Comparison of ENCODE assay signal across 18 cellular contexts in genomic region chr9:18256574-18256973, GRCh38.
DNase-seq lines count a peak whose midpoint lies in the region; ATAC-seq and TF ChIP-seq lines count a peak whose summit lies in the region.
"Had no signal": no experiment of that assay in that cellular context is flagged by ENCODE, and none has a peak within 500 bp of the region (broad histone marks: within the 10 kb centered on the region; RNA-seq: fewer than 3 reads in every experiment).

No MANE protein-coding gene starts in this region.

- peak; percentile 51 for ATAC-seq in foreskin keratinocyte
- ATAC-seq in gastrocnemius medialis = no peak
- ATAC-seq in HG03025 (IDR thresholded peaks at IDR 0.05; ENCODE audit: low FRiP score, unreplicated experiment) = no peak
- no peak for ATAC-seq in stimulated activated effector memory CD8-positive, alpha-beta T cell treated with anti-CD3 and anti-CD28 coated beads, Interleukin-12 subunit alpha, Interleukin-12 subunit beta, amount 100 ng/mL, for 72 hours
- no peak for ATAC-seq in HG02623 (IDR thresholded peaks at IDR 0.05; ENCODE audit: unreplicated experiment)
- ATAC-seq: activated CD8-positive, alpha-beta memory T cell treated with anti-CD3 and anti-CD28 coated beads, Interleukin-2, amount 10 ng/mL, durations not matched to agents 7 days and 5 days; GM12878 had no signal

- H3K4me3 ChIP-seq in gastrocnemius medialis = no peak overlapping the region
- H3K4me3 ChIP-seq: breast epithelium, GM12878, PC-9 had no signal

- H3K4me3 Mint-ChIP-seq in stimulated activated effector memory CD8-positive, alpha-beta T cell treated with anti-CD3 and anti-CD28 coated beads, Interleukin-12 subunit alpha, Interleukin-12 subunit beta, amount 100 ng/mL, for 72 hours = no peak overlapping the region
- H3K4me3 Mint-ChIP-seq: activated CD8-positive, alpha-beta memory T cell treated with anti-CD3 and anti-CD28 coated beads, Interleukin-2, amount 10 ng/mL, durations not matched to agents 7 days and 5 days had no signal

- H3K9me3 ChIP-seq in gastrocnemius medialis = no peaks in the 10 kb centered on the region
- H3K9me3 ChIP-seq: breast epithelium had no signal

- H3K27ac Mint-ChIP-seq in stimulated activated effector memory CD8-positive, alpha-beta T cell treated with anti-CD3 and anti-CD28 coated beads, Interleukin-12 subunit alpha, Interleukin-12 subunit beta, amount 100 ng/mL, for 72 hours = no peak overlapping the region
- H3K27ac Mint-ChIP-seq: activated CD8-positive, alpha-beta memory T cell treated with anti-CD3 and anti-CD28 coated beads, Interleukin-2, amount 10 ng/mL, durations not matched to agents 7 days and 5 days; progenitor cell of endocrine pancreas had no signal

- no peaks in the 10 kb centered on the region for H3K36me3 ChIP-seq in gastrocnemius medialis
- H3K36me3 ChIP-seq: breast epithelium had no signal

- no peaks in the 10 kb centered on the region for H3K36me3 Mint-ChIP-seq in stimulated activated effector memory CD8-positive, alpha-beta T cell treated with anti-CD3 and anti-CD28 coated beads, Interleukin-12 subunit alpha, Interleukin-12 subunit beta, amount 100 ng/mL, for 72 hours
- H3K36me3 Mint-ChIP-seq: activated CD8-positive, alpha-beta memory T cell treated with anti-CD3 and anti-CD28 coated beads, Interleukin-2, amount 10 ng/mL, durations not matched to agents 7 days and 5 days had no signal

- H3K4me1 ChIP-seq in foreskin keratinocyte (no peaks in the 10 kb centered on the region), gastrocnemius medialis (no peaks in the 10 kb centered on the region)
- H3K4me1 ChIP-seq: breast epithelium had no signal

- no peak for TF ChIP-seq POLR2A in gastrocnemius medialis (IDR thresholded peaks at IDR 0.05)

- H3K4me1 Mint-ChIP-seq in stimulated activated effector memory CD8-positive, alpha-beta T cell treated with anti-CD3 and anti-CD28 coated beads, Interleukin-12 subunit alpha, Interleukin-12 subunit beta, amount 100 ng/mL, for 72 hours = peaks cover 6% of the 10 kb centered on the region
- H3K4me1 Mint-ChIP-seq: activated CD8-positive, alpha-beta memory T cell treated with anti-CD3 and anti-CD28 coated beads, Interleukin-2, amount 10 ng/mL, durations not matched to agents 7 days and 5 days had no signal

- H3K27ac ChIP-seq in foreskin keratinocyte = no peak overlapping the region
- no peak overlapping the region for H3K27ac ChIP-seq in gastrocnemius medialis
- H3K27ac ChIP-seq: breast epithelium, PC-9 had no signal

- DNase-seq in AG08395 (ENCODE audit: low spot score) (peak; percentile 60), GM03348 (ENCODE audit: low spot score) (peak; percentile 16), NCI-H748 treated with DMSO at 0.1 percent for 48 hours (lab: John Stamatoyannopoulos, UW) (peak; percentile 73), foreskin keratinocyte (no peak), gastrocnemius medialis (no peak)
- no peak for DNase-seq in stimulated activated effector memory CD8-positive, alpha-beta T cell treated with anti-CD3 and anti-CD28 coated beads, Interleukin-12 subunit alpha, Interleukin-12 subunit beta, amount 100 ng/mL, for 72 hours (ENCODE audit: low spot score in 2 of 2)
- DNase-seq: activated CD8-positive, alpha-beta memory T cell treated with anti-CD3 and anti-CD28 coated beads, Interleukin-2, amount 10 ng/mL, durations not matched to agents 7 days and 5 days; DMS79; MM.1S; PC-9; stimulated activated CD4-positive, alpha-beta T cell treated with anti-CD3 and anti-CD28 coated beads, Interleukin-15, amount 100 ng/mL, for 24 hours; substantia nigra; SW 1271 had no signal

- H3K27me3 ChIP-seq in foreskin keratinocyte (no peaks in the 10 kb centered on the region), gastrocnemius medialis (no peaks in the 10 kb centered on the region)
- H3K27me3 ChIP-seq: breast epithelium had no signal

- TF ChIP-seq CTCF in foreskin keratinocyte (conservative IDR thresholded peaks at IDR 0.05) (no peak), gastrocnemius medialis (IDR thresholded peaks at IDR 0.05 in 4 of 5, conservative IDR thresholded peaks at IDR 0.05 in 1 of 5) (no peak)

- H3K9me3 Mint-ChIP-seq in stimulated activated effector memory CD8-positive, alpha-beta T cell treated with anti-CD3 and anti-CD28 coated beads, Interleukin-12 subunit alpha, Interleukin-12 subunit beta, amount 100 ng/mL, for 72 hours = no peaks in the 10 kb centered on the region

- intact Hi-C loops in gastrocnemius medialis (cut with DNase I; ENCODE audit: low total_unique reads) = no loop called here

- in situ Hi-C loops in gastrocnemius medialis (cut with MboI; ENCODE audit: low sequenced_read_pairs in 4 of 4) = loop anchor here (5.0 to 25.0 kb wide), 6 partner anchors 178 to 1206 kb away; no protein-coding TSS in a partner anchor

Comparison
In these comparisons a context has a peak if more than half of its experiments do, and no peak if none do; other contexts are left out.
1. DNase-seq: peak in AG08395 (single experiment), GM03348 (single experiment) and NCI-H748 treated with DMSO at 0.1 percent for 48 hours (single experiment); none in foreskin keratinocyte (0 of 2), gastrocnemius medialis (0 of 2) and stimulated activated effector memory CD8-positive, alpha-beta T cell treated with anti-CD3 and anti-CD28 coated beads, Interleukin-12 subunit alpha, Interleukin-12 subunit beta, amount 100 ng/mL, for 72 hours (0 of 2).